ENCODE assay signal across 9 cellular contexts in genomic region chr3:169668957-169669681, GRCh38. TPM values are rescaled to one million over a fixed set of nuclear protein-coding genes. Genes with fewer than 3 reads are reported as not detected.
A peak's percentile ranks its signal among the peaks of the same experiment; 100 is the strongest.
DNase-seq lines count a peak whose midpoint lies in the region; TF ChIP-seq lines count a peak whose summit lies in the region.
"Had no signal": no experiment of that assay in that cellular context is flagged by ENCODE, and none has a peak within 500 bp of the region (broad histone marks: within the 10 kb centered on the region; RNA-seq: fewer than 3 reads in every experiment).

No MANE protein-coding gene starts in this region.

- H3K9ac ChIP-seq in Karpas-422 (ENCODE audit: low read length) (no peak overlapping the region), mammary epithelial cell (ENCODE audit: insufficient read depth, low read length) (no peak overlapping the region), smooth muscle cell (ENCODE audit: low read depth) (no peak overlapping the region)

- CTCF ChIA-PET in RWPE1 (lab: Yijun Ruan, JAX) (interaction anchor here (0.5 to 2.0 kb wide), 35 partner anchors 8 to 1142 kb away, joined by 3 to 21 read pairs (median 4); no protein-coding TSS in a partner anchor), mammary epithelial cell (lab: Charles Lee; ENCODE audit: low non-redundant PET) (interaction anchor here (0.5 to 1.7 kb wide), 7 partner anchors 32 to 966 kb away, joined by 3 to 16 read pairs (median 5); no protein-coding TSS in a partner anchor)

- H3K9me3 ChIP-seq in HAP-1 (no peaks in the 10 kb centered on the region), Karpas-422 (ENCODE audit: low read length) (no peaks in the 10 kb centered on the region), mammary epithelial cell (replicated peaks; ENCODE audit: insufficient read depth, low read length) (peaks cover 5% of the 10 kb centered on the region), smooth muscle cell (replicated peaks; ENCODE audit: low read depth) (peaks cover 6% of the 10 kb centered on the region)

- no peaks in the 10 kb centered on the region for H3K79me2 ChIP-seq in Karpas-422 (ENCODE audit: low read length)
- H3K79me2 ChIP-seq in mammary epithelial cell (ENCODE audit: insufficient read depth, low read length) = no peaks in the 10 kb centered on the region
- no peaks in the 10 kb centered on the region for H3K79me2 ChIP-seq in smooth muscle cell (ENCODE audit: low read depth)

- POLR2A ChIA-PET in RWPE1 (lab: Yijun Ruan, JAX; ENCODE audit: low non-redundant PET) = interaction anchor here (0.5 kb wide), 1 partner anchor 165 kb away, joined by 4 read pairs; no protein-coding TSS in a partner anchor

- H3K27me3 ChIP-seq in HAP-1 (ENCODE audit: low read depth) = peaks cover 3% of the 10 kb centered on the region; the same call in 1 of the 2 replicates
- H3K27me3 ChIP-seq in Karpas-422 (ENCODE audit: low read length) = no peaks in the 10 kb centered on the region
- peaks cover 50% of the 10 kb centered on the region for H3K27me3 ChIP-seq in mammary epithelial cell (ENCODE audit: insufficient read depth, low read length)
- H3K27me3 ChIP-seq in smooth muscle cell (ENCODE audit: low read depth) = peaks cover 77% of the 10 kb centered on the region

- dilution Hi-C loops in mammary epithelial cell (cut with HindIII; ENCODE audit: low sequenced_read_pairs) = no loop called here

- TF ChIP-seq CTCF in RWPE1 (conservative IDR thresholded peaks at IDR 0.05; ENCODE audit: low read depth) = peak; percentile 92
- TF ChIP-seq CTCF in mammary epithelial cell (conservative IDR thresholded peaks at IDR 0.05 in 1 of 2, IDR thresholded peaks at IDR 0.05 in 1 of 2; ENCODE audit: extremely low read depth in 1 of 2, insufficient read depth in 1 of 2, low read depth in 1 of 2, low read length in 2 of 2) = peak; percentile 37 to 88
- TF ChIP-seq CTCF in smooth muscle cell (IDR thresholded peaks at IDR 0.05; ENCODE audit: borderline replicate concordance, insufficient read depth, poor library complexity, severe bottlenecking) = peak; percentile 82

- no TSS peak for BruUV-seq in mammary epithelial cell (replicated peaks; lab: Mats Ljungman, UMichigan)

- H2AFZ ChIP-seq in Karpas-422 (ENCODE audit: low read length) = no peak overlapping the region
- peak overlapping the region; percentile 65 for H2AFZ ChIP-seq in mammary epithelial cell (ENCODE audit: low read depth, low read length)
- peak overlapping the region; percentile 58 for H2AFZ ChIP-seq in smooth muscle cell (ENCODE audit: low read depth)

- peaks cover under 1% of the 10 kb centered on the region for H3F3A ChIP-seq in smooth muscle cell (ENCODE audit: low read depth)

- intact Hi-C loops in mammary epithelial cell (cut with micrococcal nuclease) = loop anchor here (1.0 to 10.0 kb wide), 7 partner anchors 164 to 804 kb away; no protein-coding TSS in a partner anchor

- H3K4me1 ChIP-seq in HAP-1 (peaks cover 15% of the 10 kb centered on the region), Karpas-422 (ENCODE audit: low read length) (no peaks in the 10 kb centered on the region), mammary epithelial cell (ENCODE audit: insufficient read depth, low read length) (peaks cover 12% of the 10 kb centered on the region), smooth muscle cell (ENCODE audit: low read depth) (peaks cover 46% of the 10 kb centered on the region)

- no peak overlapping the region for H3K4me2 ChIP-seq in Karpas-422 (ENCODE audit: low read depth, low read length, poor library complexity, severe bottlenecking)
- H3K4me2 ChIP-seq in mammary epithelial cell (ENCODE audit: insufficient read depth, low read depth, low read length) = peak overlapping the region; percentile 88
- H3K4me2 ChIP-seq in smooth muscle cell = peak overlapping the region; percentile 89

- H4K20me1 ChIP-seq in Karpas-422 (ENCODE audit: insufficient read depth, low read depth, low read length) (no peaks in the 10 kb centered on the region), mammary epithelial cell (ENCODE audit: insufficient read depth, low read length) (no peaks in the 10 kb centered on the region), smooth muscle cell (ENCODE audit: low read depth) (no peaks in the 10 kb centered on the region)

- no peak overlapping the region for H3K27ac ChIP-seq in Karpas-422 (ENCODE audit: low read length)
- H3K27ac ChIP-seq in RWPE1 = peak overlapping the region; percentile 27; the same call in 1 of the 2 replicates
- no peak overlapping the region for H3K27ac ChIP-seq in mammary epithelial cell (ENCODE audit: insufficient read depth, low read depth, low read length)
- H3K27ac ChIP-seq in smooth muscle cell (ENCODE audit: low read depth) = no peak overlapping the region

- in situ Hi-C loops in HAP-1 (cut with MboI; ENCODE audit: low sequenced_read_pairs) = loop anchor here (10.0 kb wide), 1 partner anchor 534 kb away; no protein-coding TSS in a partner anchor
- in situ Hi-C loops in mammary epithelial cell (cut with MboI; ENCODE audit: low sequenced_read_pairs in 2 of 2) = loop anchor here (10.0 kb wide), 2 partner anchors 524 to 534 kb away; no protein-coding TSS in a partner anchor

- WGBS in mammary epithelial cell (ENCODE audit: low coverage, missing lambda C conversion rate) = 4% methylated on average over 17 of the region's 45 CpGs
- WGBS in smooth muscle cell (ENCODE audit: low lambda C conversion rate) = 1% methylated on average over 42 of the region's 45 CpGs

- DNase-seq in NOMO-1 treated with DMSO at 0.1 percent for 48 hours (lab: John Stamatoyannopoulos, UW; ENCODE audit: unreplicated experiment) = peak; percentile 20
- no peak for DNase-seq in NOMO-1 treated with dmso at 0.1 percent for 144 hours (lab: John Stamatoyannopoulos, UW; ENCODE audit: unreplicated experiment)
- DNase-seq in HAP-1 (ENCODE audit: low spot score in 2 of 2) = peak; percentile 71 to 89
- peak; percentile 83 for DNase-seq in Karpas-422
- DNase-seq in RWPE1 (ENCODE audit: low spot score) = peak; percentile 60
- DNase-seq in mammary epithelial cell = peak; percentile 67
- peak; percentile 84 for DNase-seq in islet precursor cell
- DNase-seq in smooth muscle cell (lab: John Stamatoyannopoulos, UW; ENCODE audit: unreplicated experiment) = peak; percentile 26
- DNase-seq: DND-41 had no signal

- H3K4me3 ChIP-seq in HAP-1 = peak overlapping the region; percentile 33
- H3K4me3 ChIP-seq in Karpas-422 (ENCODE audit: low read length) = no peak overlapping the region
- H3K4me3 ChIP-seq in mammary epithelial cell (replicated peaks in 1 of 3; ENCODE audit: insufficient read depth in 1 of 3, low read depth in 2 of 3, low read length in 3 of 3) = peak overlapping the region; percentile 41 to 46 (median 43)
- peak overlapping the region; percentile 54 for H3K4me3 ChIP-seq in smooth muscle cell

- no peaks in the 10 kb centered on the region for H3K9me2 ChIP-seq in Karpas-422 (replicated peaks; ENCODE audit: insufficient read depth, low read length)

- H3K36me3 ChIP-seq in HAP-1 (replicated peaks) (no peaks in the 10 kb centered on the region), Karpas-422 (ENCODE audit: insufficient read depth, low read length) (no peaks in the 10 kb centered on the region), mammary epithelial cell (ENCODE audit: insufficient read depth, low read length) (no peaks in the 10 kb centered on the region), smooth muscle cell (ENCODE audit: low read depth) (no peaks in the 10 kb centered on the region)

RNA-seq across cellular contexts. Expression of gene MECOM, which starts 5.6 kb away (rescaled TPM):
- total RNA-seq in Karpas-422 (2014; rRNA removed; shearing (Covaris generic); ENCODE audit: low replicate concordance) = not detected in 2 replicates
- total RNA-seq in mammary epithelial cell (10 to 100 TPM in 1 of 2 donors, 1 to 10 TPM in 1; 3.5 to 10.9 TPM), smooth muscle cell (0.18 and 0.27 TPM in 2 replicates)
- polyA plus RNA-seq in mammary epithelial cell (6.5 TPM), smooth muscle cell (0.78 TPM in 1 of 2 replicates, not detected in the other)
- polyA minus RNA-seq in mammary epithelial cell = 6.0 TPM
